8 cellular contexts compared by ENCODE assay signal in the genomic region with DNA sequence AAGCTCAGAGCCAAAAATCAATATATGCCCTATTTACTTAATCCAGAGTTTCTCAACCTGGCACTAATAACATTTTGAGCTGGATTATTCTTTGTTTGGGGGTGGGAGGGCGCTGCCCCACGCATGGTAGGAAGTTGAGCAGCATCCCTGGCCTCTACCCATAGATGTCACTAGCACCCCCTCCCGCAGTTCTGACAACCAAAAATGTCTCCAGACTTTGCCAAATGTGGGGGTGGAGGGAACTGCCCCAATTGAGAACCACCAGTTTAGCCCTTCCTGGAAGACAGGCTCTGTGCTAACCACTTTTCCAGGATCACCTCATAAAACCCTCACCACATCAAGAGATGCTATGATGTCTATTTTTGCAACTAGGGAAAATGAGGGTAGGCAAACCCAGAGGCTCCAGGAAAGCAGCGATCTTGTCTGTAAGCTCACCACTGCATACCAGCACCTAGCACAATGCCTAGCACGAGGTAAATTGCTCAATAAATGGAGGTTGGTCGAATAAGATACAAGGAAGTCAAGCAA. TPM values are rescaled to one million over a fixed set of nuclear protein-coding genes. Genes with fewer than 3 reads are reported as not detected.
DNase-seq lines count a peak whose midpoint lies in the region; ATAC-seq, FAIRE-seq and TF ChIP-seq lines count a peak whose summit lies in the region.

No MANE protein-coding gene starts in this region.

- H3K27ac Mint-ChIP-seq in stimulated activated naive B cell treated with anti-CD40 and anti-IgM and Interleukin-4, amounts not matched to agents 10 μg/mL and 1 μg/mL and 100 μg/mL, for 72 hours: peak overlapping the region; percentile 99

- H3K36me3 Mint-ChIP-seq in stimulated activated naive B cell treated with anti-CD40 and anti-IgM and Interleukin-4, amounts not matched to agents 10 μg/mL and 1 μg/mL and 100 μg/mL, for 72 hours: peaks cover 36 to 37% of the 10 kb centered on the region in 2 donors

- TF ChIP-seq CTCF in GM13977 (IDR thresholded peaks at IDR 0.05; ENCODE audit: extremely low read depth, insufficient read depth, missing control alignments) (peak; percentile 55), astrocyte of the spinal cord (IDR thresholded peaks at IDR 0.05; ENCODE audit: low read depth, low read length) (peak; percentile 38), liver (IDR thresholded peaks at IDR 0.05; ENCODE audit: low read depth, low read length, missing input control) (peak; percentile 44)

- H3K27me3 ChIP-seq in liver (ENCODE audit: control insufficient read depth in 4 of 4, insufficient read depth in 4 of 4, low read length in 3 of 4): no peaks in the 10 kb centered on the region

- TF ChIP-seq RAD21 in liver (IDR thresholded peaks at IDR 0.05): peak; percentile 48 to 56

- ATAC-seq in stimulated activated naive B cell treated with anti-CD40 and anti-IgM and Interleukin-4, amounts not matched to agents 10 μg/mL and 1 μg/mL and 100 μg/mL, for 72 hours (replicated peaks): no peak
- ATAC-seq in HG03439 (IDR thresholded peaks at IDR 0.05; ENCODE audit: unreplicated experiment): no peak

- peaks cover 43 to 74% of the 10 kb centered on the region in 2 donors for H3K4me1 Mint-ChIP-seq in stimulated activated naive B cell treated with anti-CD40 and anti-IgM and Interleukin-4, amounts not matched to agents 10 μg/mL and 1 μg/mL and 100 μg/mL, for 72 hours

- H3K4me3 Mint-ChIP-seq in stimulated activated naive B cell treated with anti-CD40 and anti-IgM and Interleukin-4, amounts not matched to agents 10 μg/mL and 1 μg/mL and 100 μg/mL, for 72 hours: peak overlapping the region; percentile 94 to 95

- no peaks in the 10 kb centered on the region for H3K27me3 Mint-ChIP-seq in stimulated activated naive B cell treated with anti-CD40 and anti-IgM and Interleukin-4, amounts not matched to agents 10 μg/mL and 1 μg/mL and 100 μg/mL, for 72 hours

- H3K4me3 ChIP-seq in astrocyte of the spinal cord (ENCODE audit: low read depth, low read length) (peak overlapping the region; percentile 99), liver (ENCODE audit: low read depth in 1 of 3, low read length in 3 of 3) (peak overlapping the region; percentile 85 to 100 (median 92))

- H3K4me1 ChIP-seq in liver (ENCODE audit: control insufficient read depth in 4 of 4, insufficient read depth in 4 of 4, low read length in 3 of 4): peaks cover 19 to 68% (median 59%) of the 10 kb centered on the region in 4 donors

- in situ Hi-C loops in GM13977 (cut with MboI; ENCODE audit: low pct_unique_long_range_greater_than_20kb, low sequenced_read_pairs, unreplicated experiment) (no loop called here), astrocyte of the spinal cord (cut with HindIII; ENCODE audit: low sequenced_read_pairs) (no loop called here)

- H3K27ac ChIP-seq in liver (ENCODE audit: low read depth in 1 of 2, low read length in 2 of 2): peak overlapping the region; percentile 88 to 94

- no peaks in the 10 kb centered on the region for H3K9me3 Mint-ChIP-seq in stimulated activated naive B cell treated with anti-CD40 and anti-IgM and Interleukin-4, amounts not matched to agents 10 μg/mL and 1 μg/mL and 100 μg/mL, for 72 hours

- peak overlapping the region; percentile 80 to 99 for H3K9ac ChIP-seq in liver (ENCODE audit: low read depth in 1 of 2, low read length in 2 of 2)

- peak; percentile 54 for DNase-seq in AG08395 (ENCODE audit: low spot score)
- DNase-seq in GM13977 (ENCODE audit: low spot score): peak; percentile 79
- DNase-seq in RCC 7860 (ENCODE audit: low spot score): peak; percentile 10
- DNase-seq in astrocyte of the spinal cord (ENCODE audit: low read depth, low spot score): no peak
- DNase-seq in stimulated activated naive B cell treated with anti-CD40 and anti-IgM and Interleukin-4, amounts not matched to agents 10 μg/mL and 1 μg/mL and 100 μg/mL, for 72 hours: peak; percentile 34
- no peak for DNase-seq in NCI-H510A treated with DMSO at 0.1 percent for 48 hours (lab: John Stamatoyannopoulos, UW)

- H3K36me3 ChIP-seq in liver (ENCODE audit: control insufficient read depth in 4 of 4, insufficient read depth in 3 of 4, low read depth in 1 of 4, low read length in 3 of 4): peaks cover 3 to 27% (median 21%) of the 10 kb centered on the region in 4 donors

- under 1% methylated on average over 6 of the region's 6 CpGs for WGBS in liver

- H3K9me3 ChIP-seq in liver (ENCODE audit: control insufficient read depth in 4 of 4, low read length in 3 of 4): no peaks in the 10 kb centered on the region

- no peak for FAIRE-seq in RCC 7860 (lab: Jason Lieb, UNC)

TF ChIP-seq in liver, 16 proteins besides CTCF, POLR2A, EP300 and RAD21:
- TF ChIP-seq JUND (IDR thresholded peaks at IDR 0.05) (peak in 1 of 2 donors; percentile 48), SP1 (IDR thresholded peaks at IDR 0.05) (peak; percentile 69), FOXA2 (IDR thresholded peaks at IDR 0.05) (peak; percentile 98), RXRA (IDR thresholded peaks at IDR 0.05) (peak; percentile 63 to 78), HNF4A (conservative IDR thresholded peaks at IDR 0.05) (peak; percentile 67), EGR1 (IDR thresholded peaks at IDR 0.05; ENCODE audit: low read depth in 2 of 2) (peak; percentile 85 to 90), HNF4G (IDR thresholded peaks at IDR 0.05) (no peak), YY1 (IDR thresholded peaks at IDR 0.05) (peak; percentile 93), NR2F2 (IDR thresholded peaks at IDR 0.05) (no peak), GABPA (IDR thresholded peaks at IDR 0.05 in 1 of 2, conservative IDR thresholded peaks at IDR 0.05 in 1 of 2) (peak in 1 of 2 donors; percentile 75), TAF1 (conservative IDR thresholded peaks at IDR 0.05) (peak; percentile 71), FOXA1 (IDR thresholded peaks at IDR 0.05) (peak; percentile 99)
- TF ChIP-seq, protein P1, sequence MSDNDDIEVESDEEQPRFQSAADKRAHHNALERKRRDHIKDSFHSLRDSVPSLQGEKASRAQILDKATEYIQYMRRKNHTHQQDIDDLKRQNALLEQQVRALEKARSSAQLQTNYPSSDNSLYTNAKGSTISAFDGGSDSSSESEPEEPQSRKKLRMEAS (IDR thresholded peaks at IDR 0.05): peak; percentile 84
- TF ChIP-seq, protein P2, sequence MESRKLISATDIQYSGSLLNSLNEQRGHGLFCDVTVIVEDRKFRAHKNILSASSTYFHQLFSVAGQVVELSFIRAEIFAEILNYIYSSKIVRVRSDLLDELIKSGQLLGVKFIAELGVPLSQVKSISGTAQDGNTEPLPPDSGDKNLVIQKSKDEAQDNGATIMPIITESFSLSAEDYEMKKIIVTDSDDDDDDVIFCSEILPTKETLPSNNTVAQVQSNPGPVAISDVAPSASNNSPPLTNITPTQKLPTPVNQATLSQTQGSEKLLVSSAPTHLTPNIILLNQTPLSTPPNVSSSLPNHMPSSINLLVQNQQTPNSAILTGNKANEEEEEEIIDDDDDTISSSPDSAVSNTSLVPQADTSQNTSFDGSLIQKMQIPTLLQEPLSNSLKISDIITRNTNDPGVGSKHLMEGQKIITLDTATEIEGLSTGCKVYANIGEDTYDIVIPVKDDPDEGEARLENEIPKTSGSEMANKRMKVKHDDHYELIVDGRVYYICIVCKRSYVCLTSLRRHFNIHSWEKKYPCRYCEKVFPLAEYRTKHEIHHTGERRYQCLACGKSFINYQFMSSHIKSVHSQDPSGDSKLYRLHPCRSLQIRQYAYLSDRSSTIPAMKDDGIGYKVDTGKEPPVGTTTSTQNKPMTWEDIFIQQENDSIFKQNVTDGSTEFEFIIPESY (IDR thresholded peaks at IDR 0.05): peak; percentile 92
- TF ChIP-seq, protein P3, sequence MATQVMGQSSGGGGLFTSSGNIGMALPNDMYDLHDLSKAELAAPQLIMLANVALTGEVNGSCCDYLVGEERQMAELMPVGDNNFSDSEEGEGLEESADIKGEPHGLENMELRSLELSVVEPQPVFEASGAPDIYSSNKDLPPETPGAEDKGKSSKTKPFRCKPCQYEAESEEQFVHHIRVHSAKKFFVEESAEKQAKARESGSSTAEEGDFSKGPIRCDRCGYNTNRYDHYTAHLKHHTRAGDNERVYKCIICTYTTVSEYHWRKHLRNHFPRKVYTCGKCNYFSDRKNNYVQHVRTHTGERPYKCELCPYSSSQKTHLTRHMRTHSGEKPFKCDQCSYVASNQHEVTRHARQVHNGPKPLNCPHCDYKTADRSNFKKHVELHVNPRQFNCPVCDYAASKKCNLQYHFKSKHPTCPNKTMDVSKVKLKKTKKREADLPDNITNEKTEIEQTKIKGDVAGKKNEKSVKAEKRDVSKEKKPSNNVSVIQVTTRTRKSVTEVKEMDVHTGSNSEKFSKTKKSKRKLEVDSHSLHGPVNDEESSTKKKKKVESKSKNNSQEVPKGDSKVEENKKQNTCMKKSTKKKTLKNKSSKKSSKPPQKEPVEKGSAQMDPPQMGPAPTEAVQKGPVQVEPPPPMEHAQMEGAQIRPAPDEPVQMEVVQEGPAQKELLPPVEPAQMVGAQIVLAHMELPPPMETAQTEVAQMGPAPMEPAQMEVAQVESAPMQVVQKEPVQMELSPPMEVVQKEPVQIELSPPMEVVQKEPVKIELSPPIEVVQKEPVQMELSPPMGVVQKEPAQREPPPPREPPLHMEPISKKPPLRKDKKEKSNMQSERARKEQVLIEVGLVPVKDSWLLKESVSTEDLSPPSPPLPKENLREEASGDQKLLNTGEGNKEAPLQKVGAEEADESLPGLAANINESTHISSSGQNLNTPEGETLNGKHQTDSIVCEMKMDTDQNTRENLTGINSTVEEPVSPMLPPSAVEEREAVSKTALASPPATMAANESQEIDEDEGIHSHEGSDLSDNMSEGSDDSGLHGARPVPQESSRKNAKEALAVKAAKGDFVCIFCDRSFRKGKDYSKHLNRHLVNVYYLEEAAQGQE (IDR thresholded peaks at IDR 0.05): peak; percentile 79
- TF ChIP-seq, protein P4, sequence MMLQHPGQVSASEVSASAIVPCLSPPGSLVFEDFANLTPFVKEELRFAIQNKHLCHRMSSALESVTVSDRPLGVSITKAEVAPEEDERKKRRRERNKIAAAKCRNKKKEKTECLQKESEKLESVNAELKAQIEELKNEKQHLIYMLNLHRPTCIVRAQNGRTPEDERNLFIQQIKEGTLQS (IDR thresholded peaks at IDR 0.05): no peak

RNA-seq across cellular contexts. Expression of gene TRIR, which starts 1.1 kb away (rescaled TPM):
- 10 to 100 TPM; 69.3 to 84.3 TPM for total RNA-seq in liver
- 100 to 1,000 TPM; 106 to 169 TPM for polyA plus RNA-seq in liver

RNA-seq across cellular contexts. Expression of gene GET3, which starts 3.9 kb away (rescaled TPM):
- 10 to 100 TPM; 23.4 to 31.0 TPM for total RNA-seq in liver
- 10 to 100 TPM; 22.8 to 44.1 TPM for polyA plus RNA-seq in liver

RNA-seq across cellular contexts. Expression of gene TNPO2, which starts 9.7 kb away (rescaled TPM):
- 10 to 100 TPM; 19.6 to 22.2 TPM for total RNA-seq in liver
- 10 to 100 TPM in 1 of 2 donors, 1 to 10 TPM in 1; 6.3 to 12.1 TPM for polyA plus RNA-seq in liver

RNA-seq across cellular contexts. Expression of gene BEST2, which starts 18.2 kb away (rescaled TPM):
- total RNA-seq in liver: not detected
- not detected for polyA plus RNA-seq in liver

RNA-seq across cellular contexts. Expression of gene FBXW9, which starts 37.0 kb away (rescaled TPM):
- 1 to 10 TPM; 2.3 to 2.5 TPM for total RNA-seq in liver
- 1 to 10 TPM; 3.4 to 4.0 TPM for polyA plus RNA-seq in liver

Comparison
In these comparisons a context has a peak if more than half of its experiments do, and no peak if none do; other contexts are left out.
1. DNase-seq: peak in AG08395 (single experiment), GM13977 (single experiment), RCC 7860 (single experiment) and stimulated activated naive B cell treated with anti-CD40 and anti-IgM and Interleukin-4, amounts not matched to agents 10 μg/mL and 1 μg/mL and 100 μg/mL, for 72 hours (single experiment); none in astrocyte of the spinal cord (single experiment) and NCI-H510A treated with DMSO at 0.1 percent for 48 hours (single experiment).
2. Peak in every context shown above with its lines, with median percentiles within 50 percentile points of each other: CTCF ChIP-seq.